In the genomic region with DNA sequence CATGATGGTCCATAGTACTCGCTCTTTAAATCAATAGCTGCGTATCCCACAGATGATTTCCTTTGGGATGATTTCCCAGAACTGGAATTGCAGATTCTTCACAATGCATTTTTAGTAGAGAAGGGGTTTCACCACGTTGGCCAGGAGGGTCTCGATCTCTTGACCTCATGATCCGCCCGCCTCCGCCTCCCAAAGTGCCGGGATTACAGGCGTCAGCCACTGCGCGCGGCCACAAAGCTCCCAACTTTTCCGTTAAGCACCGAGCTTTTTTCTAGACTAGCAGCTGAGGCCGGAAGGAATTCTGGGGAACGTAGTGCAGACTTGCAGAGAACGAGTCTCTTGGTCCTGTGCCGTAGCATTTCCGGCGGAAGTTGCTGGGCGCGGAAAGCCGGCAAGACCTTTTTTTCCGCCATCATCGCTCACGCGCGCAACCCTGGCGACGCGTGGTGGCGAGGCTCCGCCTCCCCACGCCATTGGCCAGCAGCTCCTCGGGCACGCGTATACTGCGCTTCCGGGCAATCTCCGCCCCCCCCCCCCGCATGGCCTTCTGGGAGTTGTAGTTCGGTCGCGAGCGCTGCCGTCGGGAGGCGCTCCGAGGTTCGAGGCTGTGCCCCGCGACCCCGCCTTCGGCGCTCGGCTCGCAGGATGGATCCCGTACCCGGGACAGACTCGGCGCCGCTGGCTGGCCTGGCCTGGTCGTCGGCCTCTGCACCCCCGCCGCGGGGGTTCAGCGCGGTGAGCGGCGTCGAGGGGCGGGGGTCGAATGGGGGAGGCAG, we compare ENCODE assay signal across 1 cellular context.
TF ChIP-seq lines count a peak whose summit lies in the region.

A gene (plus strand): TSS at position 557 of the 776 bp plus-strand sequence. CDS start 89 bp downstream, at position 646.

TF ChIP-seq in HepG2, 621 proteins besides CTCF, POLR2A, EP300 and RAD21 (continued from another document and continues in another):
- TF ChIP-seq, protein P1, sequence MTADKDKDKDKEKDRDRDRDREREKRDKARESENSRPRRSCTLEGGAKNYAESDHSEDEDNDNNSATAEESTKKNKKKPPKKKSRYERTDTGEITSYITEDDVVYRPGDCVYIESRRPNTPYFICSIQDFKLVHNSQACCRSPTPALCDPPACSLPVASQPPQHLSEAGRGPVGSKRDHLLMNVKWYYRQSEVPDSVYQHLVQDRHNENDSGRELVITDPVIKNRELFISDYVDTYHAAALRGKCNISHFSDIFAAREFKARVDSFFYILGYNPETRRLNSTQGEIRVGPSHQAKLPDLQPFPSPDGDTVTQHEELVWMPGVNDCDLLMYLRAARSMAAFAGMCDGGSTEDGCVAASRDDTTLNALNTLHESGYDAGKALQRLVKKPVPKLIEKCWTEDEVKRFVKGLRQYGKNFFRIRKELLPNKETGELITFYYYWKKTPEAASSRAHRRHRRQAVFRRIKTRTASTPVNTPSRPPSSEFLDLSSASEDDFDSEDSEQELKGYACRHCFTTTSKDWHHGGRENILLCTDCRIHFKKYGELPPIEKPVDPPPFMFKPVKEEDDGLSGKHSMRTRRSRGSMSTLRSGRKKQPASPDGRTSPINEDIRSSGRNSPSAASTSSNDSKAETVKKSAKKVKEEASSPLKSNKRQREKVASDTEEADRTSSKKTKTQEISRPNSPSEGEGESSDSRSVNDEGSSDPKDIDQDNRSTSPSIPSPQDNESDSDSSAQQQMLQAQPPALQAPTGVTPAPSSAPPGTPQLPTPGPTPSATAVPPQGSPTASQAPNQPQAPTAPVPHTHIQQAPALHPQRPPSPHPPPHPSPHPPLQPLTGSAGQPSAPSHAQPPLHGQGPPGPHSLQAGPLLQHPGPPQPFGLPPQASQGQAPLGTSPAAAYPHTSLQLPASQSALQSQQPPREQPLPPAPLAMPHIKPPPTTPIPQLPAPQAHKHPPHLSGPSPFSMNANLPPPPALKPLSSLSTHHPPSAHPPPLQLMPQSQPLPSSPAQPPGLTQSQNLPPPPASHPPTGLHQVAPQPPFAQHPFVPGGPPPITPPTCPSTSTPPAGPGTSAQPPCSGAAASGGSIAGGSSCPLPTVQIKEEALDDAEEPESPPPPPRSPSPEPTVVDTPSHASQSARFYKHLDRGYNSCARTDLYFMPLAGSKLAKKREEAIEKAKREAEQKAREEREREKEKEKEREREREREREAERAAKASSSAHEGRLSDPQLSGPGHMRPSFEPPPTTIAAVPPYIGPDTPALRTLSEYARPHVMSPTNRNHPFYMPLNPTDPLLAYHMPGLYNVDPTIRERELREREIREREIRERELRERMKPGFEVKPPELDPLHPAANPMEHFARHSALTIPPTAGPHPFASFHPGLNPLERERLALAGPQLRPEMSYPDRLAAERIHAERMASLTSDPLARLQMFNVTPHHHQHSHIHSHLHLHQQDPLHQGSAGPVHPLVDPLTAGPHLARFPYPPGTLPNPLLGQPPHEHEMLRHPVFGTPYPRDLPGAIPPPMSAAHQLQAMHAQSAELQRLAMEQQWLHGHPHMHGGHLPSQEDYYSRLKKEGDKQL (CRISPR knock-in tag; IDR thresholded peaks at IDR 0.05; ENCODE audit: low read depth), result no peak
- no peak for TF ChIP-seq SIN3B (IDR thresholded peaks at IDR 0.05; ENCODE audit: low read length)
- no peak for TF ChIP-seq HHEX (CRISPR knock-in tag; IDR thresholded peaks at IDR 0.05)
- TF ChIP-seq ZFP36L2 (CRISPR knock-in tag; IDR thresholded peaks at IDR 0.05), result no peak
- TF ChIP-seq, protein P2, sequence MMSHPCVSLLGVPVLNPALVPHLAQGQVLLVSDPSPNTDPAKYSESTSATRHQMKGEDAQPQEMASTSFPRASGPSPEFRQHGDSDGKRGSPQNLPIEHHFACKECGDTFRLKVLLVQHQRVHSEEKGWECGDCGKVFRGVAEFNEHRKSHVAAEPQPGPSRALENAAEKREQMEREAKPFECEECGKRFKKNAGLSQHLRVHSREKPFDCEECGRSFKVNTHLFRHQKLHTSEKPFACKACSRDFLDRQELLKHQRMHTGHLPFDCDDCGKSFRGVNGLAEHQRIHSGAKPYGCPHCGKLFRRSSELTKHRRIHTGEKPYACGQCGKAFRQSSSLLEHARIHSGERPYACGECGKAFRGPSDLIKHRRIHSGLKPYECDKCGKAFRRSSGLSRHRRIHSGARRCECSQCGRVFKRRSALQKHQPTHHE (CRISPR knock-in tag; IDR thresholded peaks at IDR 0.05; ENCODE audit: borderline replicate concordance), result 0 out of 2 replicates have a peak, but pooled peaks have one; percentile 65
- TF ChIP-seq, protein P3, sequence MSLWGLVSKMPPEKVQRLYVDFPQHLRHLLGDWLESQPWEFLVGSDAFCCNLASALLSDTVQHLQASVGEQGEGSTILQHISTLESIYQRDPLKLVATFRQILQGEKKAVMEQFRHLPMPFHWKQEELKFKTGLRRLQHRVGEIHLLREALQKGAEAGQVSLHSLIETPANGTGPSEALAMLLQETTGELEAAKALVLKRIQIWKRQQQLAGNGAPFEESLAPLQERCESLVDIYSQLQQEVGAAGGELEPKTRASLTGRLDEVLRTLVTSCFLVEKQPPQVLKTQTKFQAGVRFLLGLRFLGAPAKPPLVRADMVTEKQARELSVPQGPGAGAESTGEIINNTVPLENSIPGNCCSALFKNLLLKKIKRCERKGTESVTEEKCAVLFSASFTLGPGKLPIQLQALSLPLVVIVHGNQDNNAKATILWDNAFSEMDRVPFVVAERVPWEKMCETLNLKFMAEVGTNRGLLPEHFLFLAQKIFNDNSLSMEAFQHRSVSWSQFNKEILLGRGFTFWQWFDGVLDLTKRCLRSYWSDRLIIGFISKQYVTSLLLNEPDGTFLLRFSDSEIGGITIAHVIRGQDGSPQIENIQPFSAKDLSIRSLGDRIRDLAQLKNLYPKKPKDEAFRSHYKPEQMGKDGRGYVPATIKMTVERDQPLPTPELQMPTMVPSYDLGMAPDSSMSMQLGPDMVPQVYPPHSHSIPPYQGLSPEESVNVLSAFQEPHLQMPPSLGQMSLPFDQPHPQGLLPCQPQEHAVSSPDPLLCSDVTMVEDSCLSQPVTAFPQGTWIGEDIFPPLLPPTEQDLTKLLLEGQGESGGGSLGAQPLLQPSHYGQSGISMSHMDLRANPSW (CRISPR knock-in tag; IDR thresholded peaks at IDR 0.05; ENCODE audit: borderline replicate concordance), result no peak; the same call in 1 of the 2 replicates
- TF ChIP-seq, protein P4, sequence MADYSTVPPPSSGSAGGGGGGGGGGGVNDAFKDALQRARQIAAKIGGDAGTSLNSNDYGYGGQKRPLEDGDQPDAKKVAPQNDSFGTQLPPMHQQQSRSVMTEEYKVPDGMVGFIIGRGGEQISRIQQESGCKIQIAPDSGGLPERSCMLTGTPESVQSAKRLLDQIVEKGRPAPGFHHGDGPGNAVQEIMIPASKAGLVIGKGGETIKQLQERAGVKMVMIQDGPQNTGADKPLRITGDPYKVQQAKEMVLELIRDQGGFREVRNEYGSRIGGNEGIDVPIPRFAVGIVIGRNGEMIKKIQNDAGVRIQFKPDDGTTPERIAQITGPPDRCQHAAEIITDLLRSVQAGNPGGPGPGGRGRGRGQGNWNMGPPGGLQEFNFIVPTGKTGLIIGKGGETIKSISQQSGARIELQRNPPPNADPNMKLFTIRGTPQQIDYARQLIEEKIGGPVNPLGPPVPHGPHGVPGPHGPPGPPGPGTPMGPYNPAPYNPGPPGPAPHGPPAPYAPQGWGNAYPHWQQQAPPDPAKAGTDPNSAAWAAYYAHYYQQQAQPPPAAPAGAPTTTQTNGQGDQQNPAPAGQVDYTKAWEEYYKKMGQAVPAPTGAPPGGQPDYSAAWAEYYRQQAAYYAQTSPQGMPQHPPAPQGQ (CRISPR knock-in tag; IDR thresholded peaks at IDR 0.05; ENCODE audit: borderline replicate concordance), result no peak
- TF ChIP-seq ZNF777 (CRISPR knock-in tag; IDR thresholded peaks at IDR 0.05), result peak; percentile 100
- TF ChIP-seq ZNF34 (CRISPR knock-in tag; IDR thresholded peaks at IDR 0.05; ENCODE audit: borderline replicate concordance), result no peak; the same call in 1 of the 2 replicates
- TF ChIP-seq, protein P5, sequence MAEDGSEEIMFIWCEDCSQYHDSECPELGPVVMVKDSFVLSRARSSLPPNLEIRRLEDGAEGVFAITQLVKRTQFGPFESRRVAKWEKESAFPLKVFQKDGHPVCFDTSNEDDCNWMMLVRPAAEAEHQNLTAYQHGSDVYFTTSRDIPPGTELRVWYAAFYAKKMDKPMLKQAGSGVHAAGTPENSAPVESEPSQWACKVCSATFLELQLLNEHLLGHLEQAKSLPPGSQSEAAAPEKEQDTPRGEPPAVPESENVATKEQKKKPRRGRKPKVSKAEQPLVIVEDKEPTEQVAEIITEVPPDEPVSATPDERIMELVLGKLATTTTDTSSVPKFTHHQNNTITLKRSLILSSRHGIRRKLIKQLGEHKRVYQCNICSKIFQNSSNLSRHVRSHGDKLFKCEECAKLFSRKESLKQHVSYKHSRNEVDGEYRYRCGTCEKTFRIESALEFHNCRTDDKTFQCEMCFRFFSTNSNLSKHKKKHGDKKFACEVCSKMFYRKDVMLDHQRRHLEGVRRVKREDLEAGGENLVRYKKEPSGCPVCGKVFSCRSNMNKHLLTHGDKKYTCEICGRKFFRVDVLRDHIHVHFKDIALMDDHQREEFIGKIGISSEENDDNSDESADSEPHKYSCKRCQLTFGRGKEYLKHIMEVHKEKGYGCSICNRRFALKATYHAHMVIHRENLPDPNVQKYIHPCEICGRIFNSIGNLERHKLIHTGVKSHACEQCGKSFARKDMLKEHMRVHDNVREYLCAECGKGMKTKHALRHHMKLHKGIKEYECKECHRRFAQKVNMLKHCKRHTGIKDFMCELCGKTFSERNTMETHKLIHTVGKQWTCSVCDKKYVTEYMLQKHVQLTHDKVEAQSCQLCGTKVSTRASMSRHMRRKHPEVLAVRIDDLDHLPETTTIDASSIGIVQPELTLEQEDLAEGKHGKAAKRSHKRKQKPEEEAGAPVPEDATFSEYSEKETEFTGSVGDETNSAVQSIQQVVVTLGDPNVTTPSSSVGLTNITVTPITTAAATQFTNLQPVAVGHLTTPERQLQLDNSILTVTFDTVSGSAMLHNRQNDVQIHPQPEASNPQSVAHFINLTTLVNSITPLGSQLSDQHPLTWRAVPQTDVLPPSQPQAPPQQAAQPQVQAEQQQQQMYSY (CRISPR knock-in tag; IDR thresholded peaks at IDR 0.05), result no peak
- TF ChIP-seq ZNF329 (CRISPR knock-in tag; IDR thresholded peaks at IDR 0.05; ENCODE audit: low read depth), result peak; percentile 32; the same call in 1 of the 2 replicates
- no peak for TF ChIP-seq FOXM1 (CRISPR knock-in tag; IDR thresholded peaks at IDR 0.05)
- TF ChIP-seq ZNF891 (CRISPR knock-in tag; IDR thresholded peaks at IDR 0.05), result no peak
- TF ChIP-seq MLLT10 (CRISPR knock-in tag; IDR thresholded peaks at IDR 0.05), result no peak
- no peak for TF ChIP-seq TEAD2 (CRISPR knock-in tag; IDR thresholded peaks at IDR 0.05)
- TF ChIP-seq GPN1 (CRISPR knock-in tag; IDR thresholded peaks at IDR 0.05; ENCODE audit: borderline replicate concordance), result no peak
- peak; percentile 90 for TF ChIP-seq YY1 (IDR thresholded peaks at IDR 0.05; ENCODE audit: insufficient read depth, insufficient replicate concordance, low read depth, low read length)
- no peak for TF ChIP-seq CHCHD3 (CRISPR knock-in tag; IDR thresholded peaks at IDR 0.05)
- no peak for TF ChIP-seq SIX4 (CRISPR knock-in tag; IDR thresholded peaks at IDR 0.05)
- no peak for TF ChIP-seq ZNF652 (CRISPR knock-in tag; IDR thresholded peaks at IDR 0.05; ENCODE audit: borderline replicate concordance, low read depth)
- 0 out of 2 replicates have a peak, but pooled peaks have one; percentile 63 for TF ChIP-seq TSC22D2 (CRISPR knock-in tag; IDR thresholded peaks at IDR 0.05; ENCODE audit: borderline replicate concordance)
- TF ChIP-seq SRSF9 (IDR thresholded peaks at IDR 0.05; ENCODE audit: borderline replicate concordance, insufficient read depth, low read depth, low read length, poor library complexity, severe bottlenecking), result no peak
- TF ChIP-seq SOX6 (IDR thresholded peaks at IDR 0.05), result no peak
- peak; percentile 43; the same call in 1 of the 2 replicates for TF ChIP-seq SOX6 (CRISPR knock-in tag; IDR thresholded peaks at IDR 0.05)
- TF ChIP-seq GATAD2A (CRISPR knock-in tag; IDR thresholded peaks at IDR 0.05), result peak; percentile 66
- TF ChIP-seq SPEN (CRISPR knock-in tag; IDR thresholded peaks at IDR 0.05; ENCODE audit: low read depth), result peak; percentile 78
- TF ChIP-seq, protein P6, sequence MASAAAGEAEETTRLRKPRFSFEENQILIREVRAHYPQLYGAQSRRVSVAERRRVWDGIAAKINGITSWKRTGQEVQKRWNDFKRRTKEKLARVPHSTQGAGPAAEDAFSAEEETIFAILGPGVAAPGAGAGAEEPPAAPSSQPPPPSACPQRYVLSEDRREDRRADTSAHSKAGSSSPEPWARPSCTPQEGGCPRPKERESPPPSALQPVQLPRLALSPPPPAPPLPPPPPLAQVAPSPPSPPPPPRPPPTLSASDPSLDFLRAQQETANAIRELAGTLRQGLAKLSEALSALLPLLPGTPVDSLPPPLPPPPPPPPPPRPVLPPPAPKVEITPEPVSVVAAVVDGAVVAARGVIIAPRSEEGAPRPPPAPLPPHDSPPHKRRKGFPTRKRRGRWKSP (CRISPR knock-in tag; IDR thresholded peaks at IDR 0.05), result no peak
- peak; percentile 92 for TF ChIP-seq AGO1 (IDR thresholded peaks at IDR 0.05; ENCODE audit: low read depth, low read length, poor library complexity, severe bottlenecking)
- peak; percentile 72; the same call in 1 of the 2 replicates for TF ChIP-seq ELF4 (CRISPR knock-in tag; IDR thresholded peaks at IDR 0.05; ENCODE audit: borderline replicate concordance)
- TF ChIP-seq MEIS2 (CRISPR knock-in tag; IDR thresholded peaks at IDR 0.05), result 0 out of 2 replicates have a peak, but pooled peaks have one; percentile 15
- TF ChIP-seq ZNF660 (CRISPR knock-in tag; IDR thresholded peaks at IDR 0.05; ENCODE audit: borderline replicate concordance, low read depth), result no peak
- TF ChIP-seq ZNF383 (CRISPR knock-in tag; IDR thresholded peaks at IDR 0.05; ENCODE audit: borderline replicate concordance), result no peak
- no peak for TF ChIP-seq NFATC3 (CRISPR knock-in tag; IDR thresholded peaks at IDR 0.05)
- TF ChIP-seq, protein P7, sequence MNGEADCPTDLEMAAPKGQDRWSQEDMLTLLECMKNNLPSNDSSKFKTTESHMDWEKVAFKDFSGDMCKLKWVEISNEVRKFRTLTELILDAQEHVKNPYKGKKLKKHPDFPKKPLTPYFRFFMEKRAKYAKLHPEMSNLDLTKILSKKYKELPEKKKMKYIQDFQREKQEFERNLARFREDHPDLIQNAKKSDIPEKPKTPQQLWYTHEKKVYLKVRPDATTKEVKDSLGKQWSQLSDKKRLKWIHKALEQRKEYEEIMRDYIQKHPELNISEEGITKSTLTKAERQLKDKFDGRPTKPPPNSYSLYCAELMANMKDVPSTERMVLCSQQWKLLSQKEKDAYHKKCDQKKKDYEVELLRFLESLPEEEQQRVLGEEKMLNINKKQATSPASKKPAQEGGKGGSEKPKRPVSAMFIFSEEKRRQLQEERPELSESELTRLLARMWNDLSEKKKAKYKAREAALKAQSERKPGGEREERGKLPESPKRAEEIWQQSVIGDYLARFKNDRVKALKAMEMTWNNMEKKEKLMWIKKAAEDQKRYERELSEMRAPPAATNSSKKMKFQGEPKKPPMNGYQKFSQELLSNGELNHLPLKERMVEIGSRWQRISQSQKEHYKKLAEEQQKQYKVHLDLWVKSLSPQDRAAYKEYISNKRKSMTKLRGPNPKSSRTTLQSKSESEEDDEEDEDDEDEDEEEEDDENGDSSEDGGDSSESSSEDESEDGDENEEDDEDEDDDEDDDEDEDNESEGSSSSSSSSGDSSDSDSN (CRISPR knock-in tag; IDR thresholded peaks at IDR 0.05), result peak; percentile 56
- no peak for TF ChIP-seq ZNF616 (CRISPR knock-in tag; IDR thresholded peaks at IDR 0.05; ENCODE audit: low read depth)
- TF ChIP-seq ZNF260 (CRISPR knock-in tag; IDR thresholded peaks at IDR 0.05; ENCODE audit: borderline replicate concordance, low read depth), result no peak
- peak; percentile 94 for TF ChIP-seq ZNF543 (CRISPR knock-in tag; IDR thresholded peaks at IDR 0.05)
- TF ChIP-seq LCORL (IDR thresholded peaks at IDR 0.05), result no peak
- TF ChIP-seq LCORL (CRISPR knock-in tag; IDR thresholded peaks at IDR 0.05), result peak; percentile 72; the same call in 1 of the 2 replicates
